In genomic region chr3:13895155-13896105, GRCh38 we compare ENCODE assay signal across 1 cellular context.
TF ChIP-seq lines count a peak whose summit lies in the region.

No MANE protein-coding gene starts in this region.

TF ChIP-seq in K562, 482 proteins besides CTCF, POLR2A, EP300 and RAD21 (continued from another document and continues in another):
- TF ChIP-seq ETV5 (CRISPR knock-in tag; IDR thresholded peaks at IDR 0.05; ENCODE audit: low read depth) = peak; percentile 62; the same call in 1 of the 2 replicates
- TF ChIP-seq SP1 (CRISPR knock-in tag; IDR thresholded peaks at IDR 0.05) = peak; percentile 50; the same call in 1 of the 2 replicates
- TF ChIP-seq HMGN3 (IDR thresholded peaks at IDR 0.05; ENCODE audit: borderline replicate concordance, extremely low read depth, insufficient read length, low read depth, low read length) = peak; percentile 57
- no peak for TF ChIP-seq FOXM1 (IDR thresholded peaks at IDR 0.05; ENCODE audit: low read depth)
- TF ChIP-seq FOXM1 (CRISPR knock-in tag; IDR thresholded peaks at IDR 0.05; ENCODE audit: low read depth) = 0 out of 2 replicates have a peak, but pooled peaks have one; percentile 24
- no peak for TF ChIP-seq TAF9B (IDR thresholded peaks at IDR 0.05; ENCODE audit: partially characterized antibody)
- TF ChIP-seq NR4A1 (CRISPR knock-in tag; IDR thresholded peaks at IDR 0.05) = no peak
- TF ChIP-seq NR4A1 (tag; IDR thresholded peaks at IDR 0.05) = 0 out of 2 replicates have a peak, but pooled peaks have one; percentile 53
- 0 out of 2 replicates have a peak, but pooled peaks have one; percentile 38 for TF ChIP-seq ZBTB43 (CRISPR knock-in tag; IDR thresholded peaks at IDR 0.05)
- TF ChIP-seq, protein P1, sequence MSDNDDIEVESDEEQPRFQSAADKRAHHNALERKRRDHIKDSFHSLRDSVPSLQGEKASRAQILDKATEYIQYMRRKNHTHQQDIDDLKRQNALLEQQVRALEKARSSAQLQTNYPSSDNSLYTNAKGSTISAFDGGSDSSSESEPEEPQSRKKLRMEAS (CRISPR knock-in tag; IDR thresholded peaks at IDR 0.05) = peak; percentile 29; the same call in 1 of the 2 replicates
- no peak; the same call in 1 of the 2 replicates for TF ChIP-seq EP400 (IDR thresholded peaks at IDR 0.05)
- peak; percentile 81 for TF ChIP-seq POLR2G (IDR thresholded peaks at IDR 0.05; ENCODE audit: low read depth, low read length)
- TF ChIP-seq ILK (tag; IDR thresholded peaks at IDR 0.05; ENCODE audit: borderline replicate concordance, low read depth) = no peak
- TF ChIP-seq, protein P2, sequence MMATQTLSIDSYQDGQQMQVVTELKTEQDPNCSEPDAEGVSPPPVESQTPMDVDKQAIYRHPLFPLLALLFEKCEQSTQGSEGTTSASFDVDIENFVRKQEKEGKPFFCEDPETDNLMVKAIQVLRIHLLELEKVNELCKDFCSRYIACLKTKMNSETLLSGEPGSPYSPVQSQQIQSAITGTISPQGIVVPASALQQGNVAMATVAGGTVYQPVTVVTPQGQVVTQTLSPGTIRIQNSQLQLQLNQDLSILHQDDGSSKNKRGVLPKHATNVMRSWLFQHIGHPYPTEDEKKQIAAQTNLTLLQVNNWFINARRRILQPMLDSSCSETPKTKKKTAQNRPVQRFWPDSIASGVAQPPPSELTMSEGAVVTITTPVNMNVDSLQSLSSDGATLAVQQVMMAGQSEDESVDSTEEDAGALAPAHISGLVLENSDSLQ (IDR thresholded peaks at IDR 0.05) = peak; percentile 37
- peak in 1 of 2 experiments; percentile 66; a peak in 1 of 4 replicates for TF ChIP-seq UBTF (IDR thresholded peaks at IDR 0.05; ENCODE audit: borderline replicate concordance in 1 of 2, low read depth in 2 of 2, low read length in 2 of 2)
- peak; percentile 90 for TF ChIP-seq GATAD2A (IDR thresholded peaks at IDR 0.05)
- peak; percentile 58 for TF ChIP-seq CEBPB (tag; IDR thresholded peaks at IDR 0.05)
- TF ChIP-seq ZNF561 (CRISPR knock-in tag; conservative IDR thresholded peaks at IDR 0.05) = no peak
- TF ChIP-seq JUND (IDR thresholded peaks at IDR 0.05; ENCODE audit: borderline replicate concordance, low read depth, low read length) = 0 out of 2 replicates have a peak, but pooled peaks have one; percentile 2
- no peak for TF ChIP-seq JUND (tag; IDR thresholded peaks at IDR 0.05; ENCODE audit: borderline replicate concordance, low read depth, low read length)
- peak; percentile 31; the same call in 1 of the 2 replicates for TF ChIP-seq POLR2H (tag; IDR thresholded peaks at IDR 0.05; ENCODE audit: low read depth)
- TF ChIP-seq STAT5B (CRISPR knock-in tag; IDR thresholded peaks at IDR 0.05) = no peak
- TF ChIP-seq ATF7 (IDR thresholded peaks at IDR 0.05) = 0 out of 2 replicates have a peak, but pooled peaks have one; percentile 39
- no peak for TF ChIP-seq PRMT5 (CRISPR knock-in tag; IDR thresholded peaks at IDR 0.05)
- TF ChIP-seq ZFX (CRISPR knock-in tag; IDR thresholded peaks at IDR 0.05) = peak; percentile 75
- peak; percentile 84 for TF ChIP-seq HINFP (tag; conservative IDR thresholded peaks at IDR 0.05; ENCODE audit: low read depth)
- 0 out of 2 replicates have a peak, but pooled peaks have one; percentile 44 for TF ChIP-seq LCOR (CRISPR knock-in tag; IDR thresholded peaks at IDR 0.05)
- TF ChIP-seq, protein P3, sequence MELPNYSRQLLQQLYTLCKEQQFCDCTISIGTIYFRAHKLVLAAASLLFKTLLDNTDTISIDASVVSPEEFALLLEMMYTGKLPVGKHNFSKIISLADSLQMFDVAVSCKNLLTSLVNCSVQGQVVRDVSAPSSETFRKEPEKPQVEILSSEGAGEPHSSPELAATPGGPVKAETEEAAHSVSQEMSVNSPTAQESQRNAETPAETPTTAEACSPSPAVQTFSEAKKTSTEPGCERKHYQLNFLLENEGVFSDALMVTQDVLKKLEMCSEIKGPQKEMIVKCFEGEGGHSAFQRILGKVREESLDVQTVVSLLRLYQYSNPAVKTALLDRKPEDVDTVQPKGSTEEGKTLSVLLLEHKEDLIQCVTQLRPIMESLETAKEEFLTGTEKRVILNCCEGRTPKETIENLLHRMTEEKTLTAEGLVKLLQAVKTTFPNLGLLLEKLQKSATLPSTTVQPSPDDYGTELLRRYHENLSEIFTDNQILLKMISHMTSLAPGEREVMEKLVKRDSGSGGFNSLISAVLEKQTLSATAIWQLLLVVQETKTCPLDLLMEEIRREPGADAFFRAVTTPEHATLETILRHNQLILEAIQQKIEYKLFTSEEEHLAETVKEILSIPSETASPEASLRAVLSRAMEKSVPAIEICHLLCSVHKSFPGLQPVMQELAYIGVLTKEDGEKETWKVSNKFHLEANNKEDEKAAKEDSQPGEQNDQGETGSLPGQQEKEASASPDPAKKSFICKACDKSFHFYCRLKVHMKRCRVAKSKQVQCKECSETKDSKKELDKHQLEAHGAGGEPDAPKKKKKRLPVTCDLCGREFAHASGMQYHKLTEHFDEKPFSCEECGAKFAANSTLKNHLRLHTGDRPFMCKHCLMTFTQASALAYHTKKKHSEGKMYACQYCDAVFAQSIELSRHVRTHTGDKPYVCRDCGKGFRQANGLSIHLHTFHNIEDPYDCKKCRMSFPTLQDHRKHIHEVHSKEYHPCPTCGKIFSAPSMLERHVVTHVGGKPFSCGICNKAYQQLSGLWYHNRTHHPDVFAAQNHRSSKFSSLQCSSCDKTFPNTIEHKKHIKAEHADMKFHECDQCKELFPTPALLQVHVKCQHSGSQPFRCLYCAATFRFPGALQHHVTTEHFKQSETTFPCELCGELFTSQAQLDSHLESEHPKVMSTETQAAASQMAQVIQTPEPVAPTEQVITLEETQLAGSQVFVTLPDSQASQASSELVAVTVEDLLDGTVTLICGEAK (IDR thresholded peaks at IDR 0.05) = peak; percentile 54; the same call in 1 of the 2 replicates
- TF ChIP-seq, protein P3 (CRISPR knock-in tag; IDR thresholded peaks at IDR 0.05) = no peak
- TF ChIP-seq NR2C2 (CRISPR knock-in tag; IDR thresholded peaks at IDR 0.05) = no peak
- no peak for TF ChIP-seq NR2C2 (tag; IDR thresholded peaks at IDR 0.05)
- TF ChIP-seq ATF1 (CRISPR knock-in tag; IDR thresholded peaks at IDR 0.05) = no peak
- no peak for TF ChIP-seq ATF1 (tag; IDR thresholded peaks at IDR 0.05)
- TF ChIP-seq, protein P4, sequence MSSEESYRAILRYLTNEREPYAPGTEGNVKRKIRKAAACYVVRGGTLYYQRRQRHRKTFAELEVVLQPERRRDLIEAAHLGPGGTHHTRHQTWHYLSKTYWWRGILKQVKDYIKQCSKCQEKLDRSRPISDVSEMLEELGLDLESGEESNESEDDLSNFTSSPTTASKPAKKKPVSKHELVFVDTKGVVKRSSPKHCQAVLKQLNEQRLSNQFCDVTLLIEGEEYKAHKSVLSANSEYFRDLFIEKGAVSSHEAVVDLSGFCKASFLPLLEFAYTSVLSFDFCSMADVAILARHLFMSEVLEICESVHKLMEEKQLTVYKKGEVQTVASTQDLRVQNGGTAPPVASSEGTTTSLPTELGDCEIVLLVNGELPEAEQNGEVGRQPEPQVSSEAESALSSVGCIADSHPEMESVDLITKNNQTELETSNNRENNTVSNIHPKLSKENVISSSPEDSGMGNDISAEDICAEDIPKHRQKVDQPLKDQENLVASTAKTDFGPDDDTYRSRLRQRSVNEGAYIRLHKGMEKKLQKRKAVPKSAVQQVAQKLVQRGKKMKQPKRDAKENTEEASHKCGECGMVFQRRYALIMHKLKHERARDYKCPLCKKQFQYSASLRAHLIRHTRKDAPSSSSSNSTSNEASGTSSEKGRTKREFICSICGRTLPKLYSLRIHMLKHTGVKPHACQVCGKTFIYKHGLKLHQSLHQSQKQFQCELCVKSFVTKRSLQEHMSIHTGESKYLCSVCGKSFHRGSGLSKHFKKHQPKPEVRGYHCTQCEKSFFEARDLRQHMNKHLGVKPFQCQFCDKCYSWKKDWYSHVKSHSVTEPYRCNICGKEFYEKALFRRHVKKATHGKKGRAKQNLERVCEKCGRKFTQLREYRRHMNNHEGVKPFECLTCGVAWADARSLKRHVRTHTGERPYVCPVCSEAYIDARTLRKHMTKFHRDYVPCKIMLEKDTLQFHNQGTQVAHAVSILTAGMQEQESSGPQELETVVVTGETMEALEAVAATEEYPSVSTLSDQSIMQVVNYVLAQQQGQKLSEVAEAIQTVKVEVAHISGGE (CRISPR knock-in tag; IDR thresholded peaks at IDR 0.05) = peak in 1 of 3 experiments; percentile 17; a peak in 1 of 6 replicates
- TF ChIP-seq PRDM10 (IDR thresholded peaks at IDR 0.05; ENCODE audit: partially characterized antibody) = peak; percentile 46
